Comparison of ENCODE assay signal across 7 cellular contexts in the genomic region with DNA sequence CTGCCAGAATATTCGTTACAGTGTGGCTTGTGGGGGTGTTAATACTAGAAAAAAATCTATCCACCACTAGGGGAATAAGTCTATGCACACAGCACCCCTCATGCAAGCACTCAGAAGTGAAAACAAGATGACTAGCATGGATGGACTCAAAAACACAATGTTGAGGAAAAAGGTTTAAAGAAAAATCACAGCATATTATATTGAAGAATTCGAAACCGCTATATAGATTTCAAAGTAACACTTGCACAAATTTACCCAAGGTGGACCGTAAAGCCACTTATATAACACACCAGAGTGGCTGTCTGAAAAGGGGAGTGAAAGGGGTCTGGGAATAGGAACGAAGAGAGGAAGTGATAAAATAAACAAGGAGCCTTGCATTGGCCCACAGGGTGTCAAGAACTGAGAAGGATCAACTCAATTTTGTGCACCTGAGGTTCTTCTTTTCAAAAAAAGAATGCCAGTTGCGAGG. TPM values are rescaled to one million over a fixed set of nuclear protein-coding genes. Genes with fewer than 3 reads are reported as not detected.
DNase-seq lines count a peak whose midpoint lies in the region; ATAC-seq, FAIRE-seq and TF ChIP-seq lines count a peak whose summit lies in the region.

No MANE protein-coding gene starts in this region.

- intact Hi-C loops in upper lobe of right lung (cut with DNase I), result no loop called here

- H3F3A ChIP-seq in DOHH2 (ENCODE audit: control insufficient read depth, insufficient read depth) (peaks cover 3% of the 10 kb centered on the region), SU-DHL-6 (ENCODE audit: insufficient read depth) (peaks cover 6% of the 10 kb centered on the region; the same call in 1 of the 2 replicates)

- H4K5ac ChIP-seq in H1 (ENCODE audit: insufficient read length, low read depth, low read length), result peak overlapping the region; percentile 93
- no peak overlapping the region for H4K5ac ChIP-seq in mesendoderm (ENCODE audit: low read length)

- no peak for TF ChIP-seq POLR2A in H1 (IDR thresholded peaks at IDR 0.05; ENCODE audit: control extremely low read depth in 1 of 2, low read depth in 2 of 2, low read length in 2 of 2)

- H3K36me3 ChIP-seq in DOHH2 (ENCODE audit: control insufficient read depth, low read length) (peaks cover 28% of the 10 kb centered on the region), KMS-11 (ENCODE audit: insufficient read depth) (no peaks in the 10 kb centered on the region), SU-DHL-6 (ENCODE audit: low read length) (no peaks in the 10 kb centered on the region), H1 (ENCODE audit: control insufficient read depth in 2 of 4, insufficient read depth in 4 of 4, low read length in 3 of 4) (peaks cover 11 to 20% (median 16%) of the 10 kb centered on the region in 4 experiments; a peak in 7 of 8 replicates), mesendoderm (ENCODE audit: control insufficient read depth, insufficient read depth, low read length) (peaks cover 4% of the 10 kb centered on the region), upper lobe of right lung (peaks cover 16% of the 10 kb centered on the region)

- H4K20me1 ChIP-seq in DOHH2 (ENCODE audit: control insufficient read depth, insufficient read depth, low read depth, low read length) (no peaks in the 10 kb centered on the region), KMS-11 (ENCODE audit: insufficient read depth) (no peaks in the 10 kb centered on the region), SU-DHL-6 (ENCODE audit: low read depth, low read length) (no peaks in the 10 kb centered on the region), H1 (replicated peaks in 1 of 2; ENCODE audit: control insufficient read depth in 1 of 2, insufficient read depth in 2 of 2, low read length in 2 of 2) (peaks cover 6 to 7% of the 10 kb centered on the region in 2 experiments)

- H3K79me2 ChIP-seq in DOHH2 (ENCODE audit: control insufficient read depth, low read length) (peaks cover 39% of the 10 kb centered on the region), KMS-11 (ENCODE audit: insufficient read depth, low read depth) (no peaks in the 10 kb centered on the region), SU-DHL-6 (ENCODE audit: insufficient read depth, low read length) (peaks cover 18% of the 10 kb centered on the region), H1 (ENCODE audit: control insufficient read depth in 1 of 2, insufficient read depth in 2 of 2, low read length in 2 of 2) (peaks cover 7 to 47% of the 10 kb centered on the region in 2 experiments; a peak in 3 of 4 replicates), mesendoderm (ENCODE audit: control insufficient read depth, insufficient read depth, low read length) (peaks cover 32% of the 10 kb centered on the region)

- no peak overlapping the region for H2BK15ac ChIP-seq in H1 (ENCODE audit: low read length)
- no peak overlapping the region for H2BK15ac ChIP-seq in mesendoderm (replicated peaks; ENCODE audit: low read depth)

- TF ChIP-seq CTCF in DOHH2 (IDR thresholded peaks at IDR 0.05; ENCODE audit: low read depth, low read length, poor library complexity, severe bottlenecking), result peak; percentile 59
- no peak; the same call in 1 of the 2 replicates for TF ChIP-seq CTCF in KMS-11 (conservative IDR thresholded peaks at IDR 0.05; ENCODE audit: low read depth, low read length)
- peak; percentile 38 for TF ChIP-seq CTCF in SU-DHL-6 (IDR thresholded peaks at IDR 0.05; ENCODE audit: insufficient read depth, low read length, poor library complexity, severe bottlenecking)
- TF ChIP-seq CTCF in H1 (IDR thresholded peaks at IDR 0.05; ENCODE audit: control extremely low read depth in 1 of 3, insufficient read depth in 1 of 3, low read depth in 1 of 3, low read length in 3 of 3), result peak in 2 of 3 experiments; percentile 25 to 43; a peak in 2 of 4 replicates
- TF ChIP-seq CTCF in upper lobe of right lung (IDR thresholded peaks at IDR 0.05), result peak; percentile 48

- H3K56ac ChIP-seq in H1 (replicated peaks; ENCODE audit: insufficient read length, low read depth, low read length) (peak overlapping the region; percentile 49), mesendoderm (ENCODE audit: low read length) (peak overlapping the region; percentile 94)

- H3K23me2 ChIP-seq in H1 (ENCODE audit: low read depth, low read length), result peaks cover 2% of the 10 kb centered on the region; the same call in 1 of the 2 replicates

- ATAC-seq in GM19463 (IDR thresholded peaks at IDR 0.05; ENCODE audit: unreplicated experiment) (peak; percentile 40), upper lobe of right lung (peak; percentile 60)

- H2BK12ac ChIP-seq in H1 (ENCODE audit: low read depth, low read length), result no peak overlapping the region; the same call in 1 of the 2 replicates

- H2BK20ac ChIP-seq in H1 (ENCODE audit: low read length), result no peak overlapping the region

- peak overlapping the region; percentile 87 for H3K4me3 ChIP-seq in DOHH2 (ENCODE audit: low read length)
- no peak overlapping the region for H3K4me3 ChIP-seq in KMS-11 (IDR thresholded peaks at IDR 0.05; ENCODE audit: insufficient read depth, low read depth, low read length)
- H3K4me3 ChIP-seq in SU-DHL-6 (ENCODE audit: insufficient read depth, low read length, poor library complexity, severe bottlenecking), result peak overlapping the region; percentile 76
- H3K4me3 ChIP-seq in H1 (ENCODE audit: extremely low read depth in 1 of 4, insufficient read depth in 2 of 4, low read depth in 3 of 4, low read length in 4 of 4), result peak overlapping the region; percentile 76 to 99 (median 80)
- peak overlapping the region; percentile 85 for H3K4me3 ChIP-seq in mesendoderm (ENCODE audit: low read length)
- H3K4me3 ChIP-seq in upper lobe of right lung, result peak overlapping the region; percentile 79

- H3K4me2 ChIP-seq in DOHH2 (ENCODE audit: low read length), result peak overlapping the region; percentile 65
- peak overlapping the region; percentile 37; the same call in 1 of the 2 replicates for H3K4me2 ChIP-seq in KMS-11
- peak overlapping the region; percentile 77 for H3K4me2 ChIP-seq in SU-DHL-6 (ENCODE audit: low read depth, low read length, poor library complexity, severe bottlenecking)
- H3K4me2 ChIP-seq in H1 (ENCODE audit: insufficient read depth in 1 of 2, low read depth in 2 of 2, low read length in 2 of 2), result peak overlapping the region; percentile 75 to 87
- peak overlapping the region; percentile 96 for H3K4me2 ChIP-seq in mesendoderm (ENCODE audit: low read length)

- H3K9me2 ChIP-seq in DOHH2 (replicated peaks; ENCODE audit: control insufficient read depth, low read length) (no peaks in the 10 kb centered on the region), SU-DHL-6 (replicated peaks; ENCODE audit: insufficient read depth, low read length) (no peaks in the 10 kb centered on the region)

- peak overlapping the region; percentile 87; the same call in 1 of the 2 replicates for H3K18ac ChIP-seq in H1 (ENCODE audit: extremely low read depth, low read length)
- peak overlapping the region; percentile 96 for H3K18ac ChIP-seq in mesendoderm (ENCODE audit: low read length)

- no peak for FAIRE-seq in H1 (lab: Jason Lieb, UNC)

- DNase-seq in H1 (ENCODE audit: low read depth in 1 of 2, low spot score in 2 of 2), result no peak
- DNase-seq in mesendoderm, result peak; percentile 57
- DNase-seq in upper lobe of right lung, result no peak

- H2AK5ac ChIP-seq in H1 (ENCODE audit: low read depth, low read length) (no peak overlapping the region), mesendoderm (ENCODE audit: low read length) (no peak overlapping the region)

- H2BK120ac ChIP-seq in H1 (replicated peaks; ENCODE audit: low read depth, low read length), result no peak overlapping the region
- H2BK120ac ChIP-seq in mesendoderm (ENCODE audit: low read depth, low read length), result no peak overlapping the region

- CTCF ChIA-PET in H1 (lab: Charles Lee; ENCODE audit: partially characterized antibody), result interaction anchor here (0.7 to 15.9 kb wide), 17 partner anchors 6 to 176 kb away, joined by 3 to 214 read pairs (median 4); partner anchors contain the start of genes ABCD4 and VRTN

- H3K27ac ChIP-seq in DOHH2 (ENCODE audit: low read depth, low read length) (peak overlapping the region; percentile 62), KMS-11 (peak overlapping the region; percentile 40), SU-DHL-6 (ENCODE audit: low read depth, low read length) (peak overlapping the region; percentile 54), H1 (ENCODE audit: low read depth, low read length) (0 out of 2 replicates have a peak overlapping the region, but pooled peaks have one; percentile 46), mesendoderm (ENCODE audit: low read depth, low read length) (peak overlapping the region; percentile 73), upper lobe of right lung (peak overlapping the region; percentile 79)

- H4K91ac ChIP-seq in H1 (replicated peaks; ENCODE audit: insufficient read length, low read length), result peak overlapping the region; percentile 18

- H3K9ac ChIP-seq in KMS-11 (peak overlapping the region; percentile 44; the same call in 1 of the 2 replicates), SU-DHL-6 (ENCODE audit: low read length) (peak overlapping the region; percentile 74), H1 (replicated peaks in 1 of 4; ENCODE audit: extremely low read depth in 1 of 4, low read depth in 3 of 4, low read length in 3 of 4) (peak overlapping the region in 3 of 4 experiments; percentile 75 to 90 (median 81); a peak in 6 of 7 replicates), mesendoderm (ENCODE audit: low read length) (peak overlapping the region; percentile 91)

- H3K23ac ChIP-seq in H1 (ENCODE audit: insufficient read length), result no peak overlapping the region
- H3K23ac ChIP-seq in mesendoderm (ENCODE audit: low read length), result peak overlapping the region; percentile 70

- H3K9me3 ChIP-seq in DOHH2 (ENCODE audit: control insufficient read depth, insufficient read depth, low read length) (no peaks in the 10 kb centered on the region), SU-DHL-6 (ENCODE audit: insufficient read depth, low read length) (no peaks in the 10 kb centered on the region), H1 (ENCODE audit: insufficient read depth in 2 of 2, low read depth in 1 of 2, low read length in 1 of 2) (no peaks in the 10 kb centered on the region), upper lobe of right lung (no peaks in the 10 kb centered on the region)

- no peak overlapping the region for H3K4ac ChIP-seq in H1 (replicated peaks; ENCODE audit: insufficient read length, low read depth, low read length)
- no peak overlapping the region for H3K4ac ChIP-seq in mesendoderm (ENCODE audit: low read depth, low read length)

- H2BK5ac ChIP-seq in H1 (ENCODE audit: low read depth, low read length) (no peak overlapping the region; the same call in 1 of the 2 replicates), mesendoderm (ENCODE audit: low read length) (no peak overlapping the region)

- peaks cover 20% of the 10 kb centered on the region for H3K4me1 ChIP-seq in DOHH2 (ENCODE audit: control insufficient read depth, low read length)
- peaks cover 7% of the 10 kb centered on the region for H3K4me1 ChIP-seq in KMS-11 (ENCODE audit: low read depth, poor library complexity, severe bottlenecking)
- no peaks in the 10 kb centered on the region for H3K4me1 ChIP-seq in H1 (replicated peaks in 1 of 4; ENCODE audit: control insufficient read depth in 3 of 4, insufficient read depth in 4 of 4, low read length in 3 of 4)
- peaks cover 2% of the 10 kb centered on the region for H3K4me1 ChIP-seq in mesendoderm (ENCODE audit: control insufficient read depth, low read depth, low read length)
- H3K4me1 ChIP-seq in upper lobe of right lung, result peaks cover 18% of the 10 kb centered on the region

- H3K14ac ChIP-seq in H1 (ENCODE audit: insufficient read length), result no peak overlapping the region

- H2AFZ ChIP-seq in KMS-11 (ENCODE audit: low read depth) (peak overlapping the region; percentile 91), SU-DHL-6 (ENCODE audit: low read depth, low read length, severe bottlenecking) (peak overlapping the region; percentile 98), H1 (ENCODE audit: low read length) (no peak overlapping the region)

- WGBS in H1 (ENCODE audit: extremely low coverage in 1 of 2, insufficient coverage in 1 of 2, insufficient read length in 1 of 2, insufficient replicate concordance in 2 of 2, low coverage in 1 of 2, low lambda C conversion rate in 2 of 2, missing lambda C conversion rate in 1 of 2), 2 experiments, result 3% methylated on average over 6 of the region's 6 CpGs; no CpG with 5 or more reads in 1 of the 2 experiments
- WGBS in mesendoderm (ENCODE audit: extremely low coverage, insufficient coverage, low lambda C conversion rate), result no CpG with 5 or more reads among the region's 6 CpGs

- POLR2A ChIA-PET in H1 (lab: Charles Lee; ENCODE audit: partially characterized antibody), result interaction anchor here (0.8 to 3.8 kb wide), 33 partner anchors 9 to 200 kb away, joined by 3 to 30 read pairs (median 4); partner anchors contain the start of genes ISCA2, NPC2 and VRTN

- no peak for TF ChIP-seq RAD21 in H1 (IDR thresholded peaks at IDR 0.05 in 1 of 2, conservative IDR thresholded peaks at IDR 0.05 in 1 of 2; ENCODE audit: low read depth in 2 of 2, low read length in 2 of 2)

- H3K79me1 ChIP-seq in H1 (ENCODE audit: low read depth, low read length), result peaks cover 6% of the 10 kb centered on the region; the same call in 1 of the 2 replicates
- H3K79me1 ChIP-seq in mesendoderm (ENCODE audit: low read length), result peaks cover 18% of the 10 kb centered on the region

- H4K8ac ChIP-seq in H1 (ENCODE audit: extremely low read depth, insufficient read depth, low read length) (peak overlapping the region; percentile 91; the same call in 1 of the 2 replicates), mesendoderm (ENCODE audit: low read depth, low read length) (peak overlapping the region; percentile 78)

- TF ChIP-seq EP300 in H1 (IDR thresholded peaks at IDR 0.05; ENCODE audit: borderline replicate concordance in 1 of 2, low read depth in 2 of 2, low read length in 2 of 2), result no peak

- no peaks in the 10 kb centered on the region for H3K27me3 ChIP-seq in DOHH2 (ENCODE audit: control insufficient read depth, low read length)
- H3K27me3 ChIP-seq in KMS-11 (ENCODE audit: insufficient read depth, low read depth), result no peaks in the 10 kb centered on the region
- no peaks in the 10 kb centered on the region for H3K27me3 ChIP-seq in SU-DHL-6 (ENCODE audit: low read length)
- no peaks in the 10 kb centered on the region for H3K27me3 ChIP-seq in H1 (replicated peaks in 1 of 4; ENCODE audit: control insufficient read depth in 3 of 4, extremely low read depth in 1 of 4, insufficient read depth in 3 of 4, low read length in 3 of 4)
- H3K27me3 ChIP-seq in mesendoderm (ENCODE audit: insufficient read depth, low read length, poor library complexity), result no peaks in the 10 kb centered on the region
- no peaks in the 10 kb centered on the region for H3K27me3 ChIP-seq in upper lobe of right lung

RNA-seq across cellular contexts. Expression of gene ABCD4, which starts 0.5 kb away (rescaled TPM):
- total RNA-seq in H1 (2021; fragmentation: NEBNext Ultra II Directional; extraction: Animal tissue kit (Norgen Biotek cat#: 25700)), result 84.8 and 97.7 TPM in 2 replicates
- polyA plus RNA-seq in H1 (2011; rRNA removed), result 47.9 and 99.4 TPM in 2 replicates
- 76.0 TPM for polyA plus RNA-seq in H1 (2011; cell fraction: cytosol; rRNA removed)
- polyA plus RNA-seq in H1 (2011; cell fraction: nucleus; rRNA removed), result 316 TPM
- polyA plus RNA-seq in H1 (2012, experiment 1 of 2), result 74.1 to 103 TPM (median 94.9 TPM) in 4 replicates
- 58.2 TPM for polyA plus RNA-seq in H1 (2012, experiment 2 of 2)
- 46.2 TPM for polyA plus RNA-seq in H1 (2013, experiment 1 of 2)
- 40.9 TPM for polyA plus RNA-seq in H1 (2013, experiment 2 of 2)
- 60.8 and 99.4 TPM in 2 replicates for polyA minus RNA-seq in H1 (2011; rRNA and poly(A)+ RNA removed)
- polyA minus RNA-seq in H1 (2011; cell fraction: cytosol; rRNA and poly(A)+ RNA removed), result 44.9 TPM
- 124 TPM for polyA minus RNA-seq in H1 (2011; cell fraction: nucleus; rRNA and poly(A)+ RNA removed)
- 29.6 TPM for polyA plus RNA-seq in mesendoderm (2013, experiment 1 of 2)
- 29.9 TPM for polyA plus RNA-seq in mesendoderm (2013, experiment 2 of 2)
- total RNA-seq in upper lobe of right lung, result 48.3 TPM

RNA-seq across cellular contexts. Expression of gene VRTN, which starts 46.1 kb away (rescaled TPM):
- total RNA-seq in H1 (2021; fragmentation: NEBNext Ultra II Directional; extraction: Animal tissue kit (Norgen Biotek cat#: 25700)), result 148 and 154 TPM in 2 replicates
- polyA plus RNA-seq in H1 (2011; rRNA removed), result 133 and 189 TPM in 2 replicates
- 182 TPM for polyA plus RNA-seq in H1 (2011; cell fraction: cytosol; rRNA removed)
- polyA plus RNA-seq in H1 (2011; cell fraction: nucleus; rRNA removed), result 122 TPM
- 124 to 162 TPM (median 153 TPM) in 4 replicates for polyA plus RNA-seq in H1 (2012, experiment 1 of 2)
- 151 TPM for polyA plus RNA-seq in H1 (2012, experiment 2 of 2)
- polyA plus RNA-seq in H1 (2013, experiment 1 of 2), result 89.5 TPM
- polyA plus RNA-seq in H1 (2013, experiment 2 of 2), result 85.7 TPM
- polyA minus RNA-seq in H1 (2011; rRNA and poly(A)+ RNA removed), result 110 and 121 TPM in 2 replicates
- 106 TPM for polyA minus RNA-seq in H1 (2011; cell fraction: cytosol; rRNA and poly(A)+ RNA removed)
- 60.1 TPM for polyA minus RNA-seq in H1 (2011; cell fraction: nucleus; rRNA and poly(A)+ RNA removed)
- 135 TPM for polyA plus RNA-seq in mesendoderm (2013, experiment 1 of 2)
- polyA plus RNA-seq in mesendoderm (2013, experiment 2 of 2), result 136 TPM
- not detected for total RNA-seq in upper lobe of right lung

Comparison
In these comparisons a context has a peak if more than half of its experiments do, and no peak if none do; other contexts are left out.
1. H3K4me2 ChIP-seq: peak in every context shown above with its lines; median percentile 96 in mesendoderm; 81 in H1; 77 in SU-DHL-6; 65 in DOHH2; 37 in KMS-11.
2. RNA of gene VRTN, which starts 46.1 kb away (total RNA-seq): 148 to 154 TPM in H1; not detected in upper lobe of right lung (single experiment); every median in the first group is over 100 times any median in the second.
3. Peak in every context shown above with its lines, with median percentiles within 50 percentile points of each other: H3K27ac ChIP-seq and H3K9ac ChIP-seq.